ENCODE assay signal across 28 cellular contexts in the genomic region with DNA sequence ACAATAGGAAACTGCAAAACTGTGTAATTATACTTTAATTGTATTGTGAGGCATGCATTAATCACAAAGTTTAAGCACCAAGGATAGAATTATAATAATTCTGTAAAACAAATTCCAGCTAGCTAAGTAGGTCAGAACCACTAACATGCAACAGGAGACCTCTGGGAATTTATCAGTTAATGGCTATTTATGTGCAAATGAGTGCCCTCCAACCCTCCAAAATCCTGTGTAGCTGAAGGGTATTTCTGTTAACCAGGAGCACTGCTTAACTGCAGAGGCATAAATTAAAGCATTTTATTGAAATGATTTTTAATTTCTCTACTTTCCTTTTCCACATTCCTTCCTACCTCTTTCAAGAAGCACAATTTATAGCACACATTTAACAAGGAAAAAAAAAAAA.
"Had no signal": no experiment of that assay in that cellular context is flagged by ENCODE, and none has a peak within 500 bp of the region (broad histone marks: within the 10 kb centered on the region; RNA-seq: fewer than 3 reads in every experiment).

No MANE protein-coding gene starts in this region.

- H3K27me3 ChIP-seq: esophagus squamous epithelium, heart right ventricle, ovary, sigmoid colon, suprapubic skin, transverse colon, upper lobe of right lung, uterus had no signal

- H3K4me1 Mint-ChIP-seq: naive B cell; stimulated activated naive B cell treated with anti-CD40 and anti-IgM and Interleukin-4, amounts not matched to agents 10 μg/mL and 1 μg/mL and 100 μg/mL, for 72 hours; stimulated activated naive CD8-positive, alpha-beta T cell treated with anti-CD3 and anti-CD28 coated beads, Interleukin-15, amount 100 ng/mL, for 72 hours had no signal

- H3K27me3 Mint-ChIP-seq: naive B cell; natural killer cell treated with Interleukin-12 subunit alpha and Interleukin-12 subunit beta and Interleukin-15 and Interleukin-18, amount 100 ng/mL, for 72 hours; stimulated activated naive B cell treated with anti-CD40 and anti-IgM and Interleukin-4, amounts not matched to agents 10 μg/mL and 1 μg/mL and 100 μg/mL, for 72 hours; stimulated activated naive CD8-positive, alpha-beta T cell treated with anti-CD3 and anti-CD28 coated beads, Interleukin-15, amount 100 ng/mL, for 72 hours had no signal

- H3K27ac Mint-ChIP-seq: immature natural killer cell; natural killer cell treated with Interleukin-12 subunit alpha and Interleukin-12 subunit beta and Interleukin-15 and Interleukin-18, amount 100 ng/mL, for 72 hours; stimulated activated naive B cell treated with anti-CD40 and anti-IgM and Interleukin-4, amounts not matched to agents 10 μg/mL and 1 μg/mL and 100 μg/mL, for 72 hours; stimulated activated naive CD8-positive, alpha-beta T cell treated with anti-CD3 and anti-CD28 coated beads, Interleukin-15, amount 100 ng/mL, for 72 hours had no signal

- H3K4me3 ChIP-seq: coronary artery, esophagus squamous epithelium, heart right ventricle, lower lobe of right lung, ovary, psoas muscle, sigmoid colon, suprapubic skin, transverse colon, upper lobe of right lung, uterus had no signal

- H3K9me3 Mint-ChIP-seq: immature natural killer cell; naive B cell; natural killer cell treated with Interleukin-12 subunit alpha and Interleukin-12 subunit beta and Interleukin-15 and Interleukin-18, amount 100 ng/mL, for 72 hours; stimulated activated naive B cell treated with anti-CD40 and anti-IgM and Interleukin-4, amounts not matched to agents 10 μg/mL and 1 μg/mL and 100 μg/mL, for 72 hours; stimulated activated naive CD8-positive, alpha-beta T cell treated with anti-CD3 and anti-CD28 coated beads, Interleukin-15, amount 100 ng/mL, for 72 hours had no signal

- DNase-seq: dermis blood vessel endothelial cell; effector memory CD4-positive, alpha-beta T cell; esophagus squamous epithelium; foreskin melanocyte; glutamatergic neuron; heart right ventricle; hippocampal formation; immature natural killer cell; islet precursor cell; left ventricle myocardium superior; lower lobe of right lung; naive B cell; occipital lobe; ovary; posterior cingulate gyrus; psoas muscle; right cardiac atrium; sigmoid colon; stimulated activated CD4-positive, alpha-beta T cell treated with anti-CD3 and anti-CD28 coated beads, Interleukin-2, amount 100 ng/mL, for 24 hours; stimulated activated CD4-positive, alpha-beta T cell treated with anti-CD3 and anti-CD28 coated beads, Interleukin-4, amount 100 ng/mL, for 24 hours; stimulated activated naive B cell treated with anti-CD40 and anti-IgM and Interleukin-4, amounts not matched to agents 10 μg/mL and 1 μg/mL and 100 μg/mL, for 72 hours; stimulated activated naive CD8-positive, alpha-beta T cell treated with anti-CD3 and anti-CD28 coated beads, Interleukin-15, amount 100 ng/mL, for 72 hours; transverse colon; upper lobe of right lung; uterus had no signal

- H3K36me3 ChIP-seq: esophagus squamous epithelium, heart right ventricle, lower lobe of right lung, ovary, sigmoid colon, suprapubic skin, transverse colon, upper lobe of right lung, uterus had no signal

- H3K27ac ChIP-seq: coronary artery, esophagus squamous epithelium, heart right ventricle, lower lobe of right lung, ovary, psoas muscle, sigmoid colon, suprapubic skin, transverse colon, upper lobe of right lung, uterus had no signal

- H3K4me3 Mint-ChIP-seq: immature natural killer cell; naive B cell; natural killer cell treated with Interleukin-12 subunit alpha and Interleukin-12 subunit beta and Interleukin-15 and Interleukin-18, amount 100 ng/mL, for 72 hours; stimulated activated naive B cell treated with anti-CD40 and anti-IgM and Interleukin-4, amounts not matched to agents 10 μg/mL and 1 μg/mL and 100 μg/mL, for 72 hours; stimulated activated naive CD8-positive, alpha-beta T cell treated with anti-CD3 and anti-CD28 coated beads, Interleukin-15, amount 100 ng/mL, for 72 hours had no signal

- ATAC-seq: heart right ventricle; left ventricle myocardium superior; lower lobe of right lung; natural killer cell treated with Interleukin-12 subunit alpha and Interleukin-12 subunit beta and Interleukin-15 and Interleukin-18, amount 100 ng/mL, for 72 hours; psoas muscle; right cardiac atrium; stimulated activated naive B cell treated with anti-CD40 and anti-IgM and Interleukin-4, amounts not matched to agents 10 μg/mL and 1 μg/mL and 100 μg/mL, for 72 hours; stimulated activated naive CD8-positive, alpha-beta T cell treated with anti-CD3 and anti-CD28 coated beads, Interleukin-15, amount 100 ng/mL, for 72 hours; upper lobe of right lung had no signal

- H3K9me3 ChIP-seq: esophagus squamous epithelium, heart right ventricle, lower lobe of right lung, ovary, psoas muscle, sigmoid colon, suprapubic skin, transverse colon, upper lobe of right lung, uterus had no signal

- H3K4me1 ChIP-seq: heart right ventricle, lower lobe of right lung, psoas muscle, sigmoid colon, transverse colon, upper lobe of right lung, uterus had no signal

- H3K36me3 Mint-ChIP-seq: natural killer cell treated with Interleukin-12 subunit alpha and Interleukin-12 subunit beta and Interleukin-15 and Interleukin-18, amount 100 ng/mL, for 72 hours; stimulated activated naive B cell treated with anti-CD40 and anti-IgM and Interleukin-4, amounts not matched to agents 10 μg/mL and 1 μg/mL and 100 μg/mL, for 72 hours had no signal
